Comparison of ENCODE assay signal across 1 cellular context in genomic region chr2:179273461-179273962, GRCh38.
TF ChIP-seq lines count a peak whose summit lies in the region.

No MANE protein-coding gene starts in this region.

TF ChIP-seq in HepG2, 621 proteins besides CTCF, POLR2A, EP300 and RAD21:
- peak; percentile 17; the same call in 1 of the 2 replicates for TF ChIP-seq THRA (CRISPR knock-in tag; IDR thresholded peaks at IDR 0.05; ENCODE audit: borderline replicate concordance)
- TF ChIP-seq ZNF276 (CRISPR knock-in tag; IDR thresholded peaks at IDR 0.05; ENCODE audit: low read depth): 0 out of 2 replicates have a peak, but pooled peaks have one; percentile 45
- peak; percentile 25; the same call in 1 of the 2 replicates for TF ChIP-seq ELF3 (CRISPR knock-in tag; IDR thresholded peaks at IDR 0.05)
- TF ChIP-seq ZNF362 (CRISPR knock-in tag; IDR thresholded peaks at IDR 0.05; ENCODE audit: borderline replicate concordance): peak; percentile 23; the same call in 1 of the 2 replicates
- no peak for TF ChIP-seq ZNF709 (CRISPR knock-in tag; IDR thresholded peaks at IDR 0.05)
- no peak for TF ChIP-seq SOX13 (IDR thresholded peaks at IDR 0.05)
- peak in 1 of 2 experiments; percentile 81; a peak in 2 of 4 replicates for TF ChIP-seq SOX13 (CRISPR knock-in tag; conservative IDR thresholded peaks at IDR 0.05 in 1 of 2, IDR thresholded peaks at IDR 0.05 in 1 of 2)
- no peak for TF ChIP-seq AGO1 (IDR thresholded peaks at IDR 0.05; ENCODE audit: low read depth, low read length, poor library complexity, severe bottlenecking)
- 0 out of 2 replicates have a peak, but pooled peaks have one; percentile 4 for TF ChIP-seq ARID3A (IDR thresholded peaks at IDR 0.05; ENCODE audit: low read depth, low read length)
- peak; percentile 38; the same call in 1 of the 2 replicates for TF ChIP-seq FOXA3 (CRISPR knock-in tag; IDR thresholded peaks at IDR 0.05)
- 0 out of 2 replicates have a peak, but pooled peaks have one; percentile 13 for TF ChIP-seq CEBPG (CRISPR knock-in tag; IDR thresholded peaks at IDR 0.05)
- TF ChIP-seq BCL6 (CRISPR knock-in tag; IDR thresholded peaks at IDR 0.05): peak; percentile 38; the same call in 1 of the 2 replicates
- TF ChIP-seq FOSL2 (CRISPR knock-in tag; IDR thresholded peaks at IDR 0.05): 0 out of 2 replicates have a peak, but pooled peaks have one; percentile 15
- TF ChIP-seq ZFX (CRISPR knock-in tag; IDR thresholded peaks at IDR 0.05; ENCODE audit: low read depth): peak; percentile 35; the same call in 1 of the 2 replicates
- TF ChIP-seq FOXA1 (IDR thresholded peaks at IDR 0.05): no peak
- TF ChIP-seq FOXA1 (CRISPR knock-in tag; IDR thresholded peaks at IDR 0.05): peak; percentile 34; the same call in 1 of the 2 replicates
- 0 out of 2 replicates have a peak, but pooled peaks have one; percentile 56 for TF ChIP-seq HINFP (CRISPR knock-in tag; IDR thresholded peaks at IDR 0.05; ENCODE audit: low read depth)
- peak; percentile 59; the same call in 1 of the 2 replicates for TF ChIP-seq SOX5 (CRISPR knock-in tag; IDR thresholded peaks at IDR 0.05; ENCODE audit: borderline replicate concordance)
- TF ChIP-seq ZNF292 (CRISPR knock-in tag; IDR thresholded peaks at IDR 0.05; ENCODE audit: borderline replicate concordance, low read depth): peak; percentile 15; the same call in 1 of the 2 replicates
- peak; percentile 59; the same call in 1 of the 2 replicates for TF ChIP-seq ZNF644 (CRISPR knock-in tag; IDR thresholded peaks at IDR 0.05; ENCODE audit: low read depth)
- no peak for TF ChIP-seq ZBTB46 (CRISPR knock-in tag; IDR thresholded peaks at IDR 0.05; ENCODE audit: borderline replicate concordance)
- TF ChIP-seq RFX1 (IDR thresholded peaks at IDR 0.05): peak; percentile 17; the same call in 1 of the 2 replicates
- TF ChIP-seq SMARCE1 (IDR thresholded peaks at IDR 0.05; ENCODE audit: borderline replicate concordance): no peak
- 0 out of 2 replicates have a peak, but pooled peaks have one; percentile 7 for TF ChIP-seq ZNF580 (CRISPR knock-in tag; IDR thresholded peaks at IDR 0.05; ENCODE audit: borderline replicate concordance, low read depth)
- 0 out of 2 replicates have a peak, but pooled peaks have one; percentile 43 for TF ChIP-seq ZNF775 (CRISPR knock-in tag; IDR thresholded peaks at IDR 0.05; ENCODE audit: borderline replicate concordance)
- TF ChIP-seq DMAP1 (CRISPR knock-in tag; IDR thresholded peaks at IDR 0.05): 0 out of 2 replicates have a peak, but pooled peaks have one; percentile 22
- no peak for TF ChIP-seq SOX6 (IDR thresholded peaks at IDR 0.05)
- peak; percentile 29; the same call in 1 of the 2 replicates for TF ChIP-seq SOX6 (CRISPR knock-in tag; IDR thresholded peaks at IDR 0.05)
- TF ChIP-seq HDAC6 (IDR thresholded peaks at IDR 0.05; ENCODE audit: low read depth, low read length): no peak
- 0 out of 2 replicates have a peak, but pooled peaks have one; percentile 16 for TF ChIP-seq MAX (IDR thresholded peaks at IDR 0.05)
- TF ChIP-seq EHMT2 (IDR thresholded peaks at IDR 0.05; ENCODE audit: borderline replicate concordance, low read depth, low read length): 0 out of 2 replicates have a peak, but pooled peaks have one; percentile 23
- 0 out of 2 replicates have a peak, but pooled peaks have one; percentile 19 for TF ChIP-seq NCOR1 (IDR thresholded peaks at IDR 0.05; ENCODE audit: borderline replicate concordance, low read length)
- TF ChIP-seq HMG20A (CRISPR knock-in tag; IDR thresholded peaks at IDR 0.05; ENCODE audit: borderline replicate concordance): peak; percentile 44; the same call in 1 of the 2 replicates
- no peak for TF ChIP-seq CBX5 (CRISPR knock-in tag; IDR thresholded peaks at IDR 0.05; ENCODE audit: borderline replicate concordance)
- TF ChIP-seq GATAD2A (CRISPR knock-in tag; IDR thresholded peaks at IDR 0.05): peak; percentile 39
- 0 out of 2 replicates have a peak, but pooled peaks have one; percentile 51 for TF ChIP-seq ZNF12 (CRISPR knock-in tag; IDR thresholded peaks at IDR 0.05)
- TF ChIP-seq ZNF225 (CRISPR knock-in tag; IDR thresholded peaks at IDR 0.05): no peak
